In the genomic region with DNA sequence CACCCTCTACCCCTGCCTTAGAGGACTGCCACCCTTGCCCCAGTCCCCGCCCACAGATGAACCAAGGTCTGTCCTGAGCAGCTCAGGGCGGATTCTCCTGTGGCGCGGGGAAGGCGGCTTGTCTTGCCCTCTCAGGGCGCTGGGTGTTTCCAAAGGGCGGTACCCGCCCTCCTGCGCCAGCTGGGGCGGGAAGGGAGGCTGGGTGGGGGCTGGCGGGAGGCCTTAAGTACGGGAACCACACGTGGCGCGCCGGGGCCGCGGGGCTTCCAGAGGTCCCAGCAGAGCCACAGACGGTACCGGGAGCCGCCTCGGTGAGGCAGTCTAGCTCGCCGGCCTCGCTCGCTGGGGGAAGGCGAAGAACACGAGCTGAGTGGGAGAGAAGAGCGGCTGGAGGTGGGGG, we compare ENCODE assay signal across 8 cellular contexts.
DNase-seq lines count a peak whose midpoint lies in the region; ATAC-seq, FAIRE-seq and TF ChIP-seq lines count a peak whose summit lies in the region.

No MANE protein-coding gene starts in this region.

- ATAC-seq in gastroesophageal sphincter: peak; percentile 57

- H3K4me1 ChIP-seq in gastroesophageal sphincter (no peaks in the 10 kb centered on the region), PC-9 (replicated peaks; ENCODE audit: insufficient read depth) (no peaks in the 10 kb centered on the region)

- H2AFZ ChIP-seq in PC-9: no peak overlapping the region

- CTCF ChIA-PET in PC-9 (lab: Charles Lee): no interaction called here

- no peaks in the 10 kb centered on the region for H3K9me3 ChIP-seq in gastroesophageal sphincter
- H3K9me3 ChIP-seq in PC-9 (ENCODE audit: insufficient read depth, low read depth): no peaks in the 10 kb centered on the region

- H3K27me3 ChIP-seq in gastroesophageal sphincter: no peaks in the 10 kb centered on the region
- no peaks in the 10 kb centered on the region for H3K27me3 ChIP-seq in PC-9 (ENCODE audit: insufficient read depth, low read depth)

- no peak for TF ChIP-seq EP300 in gastroesophageal sphincter (IDR thresholded peaks at IDR 0.05)

- WGBS in gastroesophageal sphincter (ENCODE audit: low coverage in 1 of 2), 2 donors: 0% methylated on average over 1 of the region's 29 CpGs; no CpG with 5 or more reads in 1 of the 2 donors

- peak; percentile 77 for DNase-seq in activated CD8-positive, alpha-beta memory T cell treated with anti-CD3 and anti-CD28 coated beads for 24 hours
- peak; percentile 52 for DNase-seq in stimulated activated CD4-positive, alpha-beta T cell treated with anti-CD3 and anti-CD28 coated beads, Interleukin-12 subunit alpha, Interleukin-12 subunit beta, amount 100 ng/mL, for 4 hours
- DNase-seq in RCC 7860 (ENCODE audit: low spot score) (no peak), NCI-H1105 (lab: John Stamatoyannopoulos, UW) (no peak), PC-9 (no peak), foreskin fibroblast (no peak)

- no peak for TF ChIP-seq POLR2A in gastroesophageal sphincter (IDR thresholded peaks at IDR 0.05)

- no peak overlapping the region for H3K4me2 ChIP-seq in PC-9

- FAIRE-seq in RCC 7860 (lab: Jason Lieb, UNC): no peak

- no peaks in the 10 kb centered on the region for H3K79me2 ChIP-seq in PC-9 (ENCODE audit: low read depth)

- H3K36me3 ChIP-seq in gastroesophageal sphincter (no peaks in the 10 kb centered on the region), PC-9 (ENCODE audit: low read depth) (no peaks in the 10 kb centered on the region)

- H3F3A ChIP-seq in PC-9 (ENCODE audit: insufficient read depth, low read depth): no peaks in the 10 kb centered on the region

- intact Hi-C loops in PC-9 (cut with micrococcal nuclease; ENCODE audit: unreplicated experiment): no loop called here

- peak; percentile 38 for TF ChIP-seq CTCF in GM12872 (IDR thresholded peaks at IDR 0.05; ENCODE audit: insufficient read depth, low read depth, low read length)
- TF ChIP-seq CTCF in gastroesophageal sphincter (IDR thresholded peaks at IDR 0.05): peak in 1 of 4 experiments; percentile 46
- TF ChIP-seq CTCF in PC-9 (conservative IDR thresholded peaks at IDR 0.05): no peak
- no peak for TF ChIP-seq CTCF in foreskin fibroblast (IDR thresholded peaks at IDR 0.05; ENCODE audit: low read depth, low read length)

- H3K27ac ChIP-seq in gastroesophageal sphincter: no peak overlapping the region
- no peak overlapping the region for H3K27ac ChIP-seq in PC-9

- no peaks in the 10 kb centered on the region for H4K20me1 ChIP-seq in PC-9 (ENCODE audit: insufficient read depth)

- POLR2A ChIA-PET in PC-9 (lab: Charles Lee; ENCODE audit: unreplicated experiment): no interaction called here

- no TSS peak for BruUV-seq in PC-9 (replicated peaks; lab: Mats Ljungman, UMichigan)

- no peaks in the 10 kb centered on the region for H3K9me2 ChIP-seq in PC-9 (ENCODE audit: insufficient read depth)

- peak overlapping the region in 1 of 2 donors; percentile 28 for H3K4me3 ChIP-seq in gastroesophageal sphincter
- no peak overlapping the region for H3K4me3 ChIP-seq in PC-9
- H3K4me3 ChIP-seq in foreskin fibroblast (ENCODE audit: low read depth in 1 of 2, low read length in 2 of 2): no peak overlapping the region

Comparison
In these comparisons a context has a peak if more than half of its experiments do, and no peak if none do; other contexts are left out.
1. DNase-seq: peak in activated CD8-positive, alpha-beta memory T cell treated with anti-CD3 and anti-CD28 coated beads for 24 hours (single experiment) and stimulated activated CD4-positive, alpha-beta T cell treated with anti-CD3 and anti-CD28 coated beads, Interleukin-12 subunit alpha, Interleukin-12 subunit beta, amount 100 ng/mL, for 4 hours (single experiment); none in RCC 7860 (single experiment), NCI-H1105 (single experiment), PC-9 (0 of 2) and foreskin fibroblast (0 of 2).